Comparison of ENCODE assay signal across 9 cellular contexts in genomic region chr19:41409288-41409687, GRCh38. TPM values are rescaled to one million over a fixed set of nuclear protein-coding genes. Genes with fewer than 3 reads are reported as not detected.
DNase-seq lines count a peak whose midpoint lies in the region; ATAC-seq and TF ChIP-seq lines count a peak whose summit lies in the region.
"Had no signal": no experiment of that assay in that cellular context is flagged by ENCODE, and none has a peak within 500 bp of the region (broad histone marks: within the 10 kb centered on the region; RNA-seq: fewer than 3 reads in every experiment).

No MANE protein-coding gene starts in this region.

- H3K9me3 ChIP-seq in HEK293 (ENCODE audit: control insufficient read depth, insufficient read depth, low read depth, low read length) (no peaks in the 10 kb centered on the region), cardiac muscle cell (ENCODE audit: low read depth) (no peaks in the 10 kb centered on the region)

- no peaks in the 10 kb centered on the region for H3K27me3 ChIP-seq in cardiac muscle cell

- TF ChIP-seq CTCF in HEK293 (tag by site-specific recombination; IDR thresholded peaks at IDR 0.05) (no peak), cardiac muscle cell (IDR thresholded peaks at IDR 0.05; ENCODE audit: low read depth, low read length) (no peak), retinal pigment epithelial cell (conservative IDR thresholded peaks at IDR 0.05; ENCODE audit: low read depth, low read length) (no peak)

- CTCF ChIA-PET in HEK293 (lab: Yijun Ruan, JAX), result interaction anchor here (0.6 to 1.8 kb wide), 10 partner anchors 11 to 282 kb away, joined by 3 to 9 read pairs (median 4); no protein-coding TSS in a partner anchor

- H3K36me3 ChIP-seq in HEK293 (ENCODE audit: control insufficient read depth in 2 of 2, insufficient read depth in 1 of 2, low read length in 2 of 2) (peaks cover 4 to 11% of the 10 kb centered on the region in 2 experiments; a peak in 2 of 3 replicates), cardiac muscle cell (peaks cover 9% of the 10 kb centered on the region)

- POLR2A ChIA-PET in HEK293 (lab: Yijun Ruan, JAX), result interaction anchor here (0.6 to 2.6 kb wide), 8 partner anchors 8 to 45 kb away, joined by 3 to 10 read pairs (median 4); partner anchors contain the start of genes B3GNT8, B9D2 and DMAC2

- H3K4me1 ChIP-seq in HEK293 (ENCODE audit: control insufficient read depth, insufficient read depth, low read length) (peaks cover 5% of the 10 kb centered on the region; the same call in 1 of the 2 replicates), cardiac muscle cell (ENCODE audit: low read depth) (peaks cover 11% of the 10 kb centered on the region)

- H3K4me3 ChIP-seq in HEK293 (ENCODE audit: low read depth, low read length) (no peak overlapping the region), cardiac muscle cell (no peak overlapping the region), retinal pigment epithelial cell (ENCODE audit: low read length) (no peak overlapping the region)

- ATAC-seq in HG02798 (IDR thresholded peaks at IDR 0.05; ENCODE audit: poor library complexity, unreplicated experiment), result no peak
- no peak for ATAC-seq in GM18867 (IDR thresholded peaks at IDR 0.05; ENCODE audit: unreplicated experiment)

- no peak overlapping the region for H3K27ac ChIP-seq in HEK293 (ENCODE audit: extremely low read depth, low read depth, low read length)
- H3K27ac ChIP-seq in cardiac muscle cell, result peak overlapping the region; percentile 81

- DNase-seq in SHP77 (lab: John Stamatoyannopoulos, UW) (peak; percentile 78 to 87), cardiac muscle cell (ENCODE audit: low read depth in 1 of 2, low spot score in 1 of 2) (peak; percentile 52 to 54), retinal pigment epithelial cell (ENCODE audit: low read depth) (peak; percentile 73), NCI-H526 (lab: John Stamatoyannopoulos, UW) (no peak)
- DNase-seq in stimulated activated CD4-positive, alpha-beta T cell treated with anti-CD3 and anti-CD28 coated beads, Interleukin-2, amount 100 ng/mL, for 24 hours, result no peak
- DNase-seq: activated B cell treated with CpG ODN at 0.5 μM for 24 hours had no signal

TF ChIP-seq in HEK293, 187 proteins besides CTCF, POLR2A, EP300 and RAD21:
- TF ChIP-seq PRDM1 (tag by site-specific recombination; IDR thresholded peaks at IDR 0.05) (0 out of 2 replicates have a peak, but pooled peaks have one; percentile 35), BCL11A (tag by site-specific recombination; IDR thresholded peaks at IDR 0.05; ENCODE audit: low read depth) (0 out of 2 replicates have a peak, but pooled peaks have one; percentile 7), ZFP37 (tag by site-specific recombination; IDR thresholded peaks at IDR 0.05) (0 out of 2 replicates have a peak, but pooled peaks have one; percentile 51), ZNF792 (tag by site-specific recombination; IDR thresholded peaks at IDR 0.05) (no peak)
TF ChIP-seq in HEK293: peak in this region for 3.

RNA-seq across cellular contexts. Expression of gene BCKDHA, which starts 11.7 kb away (rescaled TPM):
- total RNA-seq in cardiac muscle cell, result 127 and 166 TPM in 2 replicates
- polyA plus RNA-seq in cardiac muscle cell, result 151 and 200 TPM in 2 replicates

RNA-seq across cellular contexts. Expression of gene EXOSC5, which starts 12.1 kb away (rescaled TPM):
- 24.5 and 31.4 TPM in 2 replicates for total RNA-seq in cardiac muscle cell
- 40.6 and 53.0 TPM in 2 replicates for polyA plus RNA-seq in cardiac muscle cell

RNA-seq across cellular contexts. Expression of gene B3GNT8, which starts 17.9 kb away (rescaled TPM):
- 4.9 and 6.8 TPM in 2 replicates for total RNA-seq in cardiac muscle cell
- polyA plus RNA-seq in cardiac muscle cell, result 4.8 and 5.9 TPM in 2 replicates

RNA-seq across cellular contexts. Expression of gene DMAC2, which starts 30.4 kb away (rescaled TPM):
- 78.5 and 110 TPM in 2 replicates for total RNA-seq in cardiac muscle cell
- polyA plus RNA-seq in cardiac muscle cell, result 126 and 137 TPM in 2 replicates

RNA-seq across cellular contexts. Expression of gene TMEM91, which starts 33.0 kb away (rescaled TPM):
- total RNA-seq in cardiac muscle cell, result 16.8 and 21.8 TPM in 2 replicates
- polyA plus RNA-seq in cardiac muscle cell, result 14.5 and 18.1 TPM in 2 replicates

Comparison
In these comparisons a context has a peak if more than half of its experiments do, and no peak if none do; other contexts are left out.
1. DNase-seq: peak in SHP77 (2 of 2), cardiac muscle cell (2 of 2) and retinal pigment epithelial cell (single experiment); none in stimulated activated CD4-positive, alpha-beta T cell treated with anti-CD3 and anti-CD28 coated beads, Interleukin-2, amount 100 ng/mL, for 24 hours (0 of 2) and NCI-H526 (0 of 2).